In genomic region chr2:65040414-65041261, GRCh38 we compare ENCODE assay signal across 8 cellular contexts. TPM values are rescaled to one million over a fixed set of nuclear protein-coding genes. Genes with fewer than 3 reads are reported as not detected.
DNase-seq lines count a peak whose midpoint lies in the region; ATAC-seq and TF ChIP-seq lines count a peak whose summit lies in the region.

No MANE protein-coding gene starts in this region.

- ATAC-seq in GM21786 (IDR thresholded peaks at IDR 0.05; ENCODE audit: unreplicated experiment), result peak; percentile 80
- peak; percentile 95 to 98 for ATAC-seq in upper lobe of left lung (ENCODE audit: low FRiP score in 2 of 2)

- TF ChIP-seq POLR2A in upper lobe of left lung (IDR thresholded peaks at IDR 0.05), result no peak

- peak; percentile 90 for DNase-seq in DMS53 (lab: John Stamatoyannopoulos, UW)
- peak; percentile 86 for DNase-seq in NAMALWA (ENCODE audit: low spot score)
- no peak for DNase-seq in SK-N-MC (ENCODE audit: low read depth, low spot score)
- peak; percentile 87 for DNase-seq in activated naive CD4-positive, alpha-beta T cell treated with anti-CD3 and anti-CD28 coated beads, Interleukin-2, amount 10 ng/mL, durations not matched to agents 7 days and 5 days
- peak; percentile 76 for DNase-seq in glomerular visceral epithelial cell (ENCODE audit: extremely low spot score)
- peak; percentile 94 for DNase-seq in posterior vena cava (ENCODE audit: low spot score)
- DNase-seq in upper lobe of left lung, result peak in 1 of 2 donors; percentile 90

- 35 to 47% methylated on average over 9 to 13 of the region's 13 CpGs for WGBS in upper lobe of left lung, 2 donors

- peaks cover 11% of the 10 kb centered on the region for H3K9me3 Mint-ChIP-seq in activated naive CD4-positive, alpha-beta T cell treated with anti-CD3 and anti-CD28 coated beads, Interleukin-2, amount 10 ng/mL, durations not matched to agents 7 days and 5 days

- H3K4me1 ChIP-seq in upper lobe of left lung, result peaks cover 0 to 5% (median 2%) of the 10 kb centered on the region in 4 donors

- H3K36me3 ChIP-seq in SK-N-MC (ENCODE audit: insufficient read depth, low read length) (no peaks in the 10 kb centered on the region), upper lobe of left lung (no peaks in the 10 kb centered on the region)

- CTCF ChIA-PET in activated naive CD4-positive, alpha-beta T cell treated with anti-CD3 and anti-CD28 coated beads, Interleukin-2, amount 10 ng/mL, durations not matched to agents 7 days and 5 days (lab: Charles Lee), result interaction anchor here (0.6 to 3.7 kb wide), 11 partner anchors 9 to 134 kb away, joined by 3 to 35 read pairs (median 4); no protein-coding TSS in a partner anchor

- no peak overlapping the region for H3K27ac Mint-ChIP-seq in activated naive CD4-positive, alpha-beta T cell treated with anti-CD3 and anti-CD28 coated beads, Interleukin-2, amount 10 ng/mL, durations not matched to agents 7 days and 5 days

- peak overlapping the region; percentile 41; the same call in 1 of the 2 replicates for H3K4me3 ChIP-seq in SK-N-MC
- peak overlapping the region in 1 of 4 donors; percentile 29 for H3K4me3 ChIP-seq in upper lobe of left lung

- no peak overlapping the region for H3K4me3 Mint-ChIP-seq in activated naive CD4-positive, alpha-beta T cell treated with anti-CD3 and anti-CD28 coated beads, Interleukin-2, amount 10 ng/mL, durations not matched to agents 7 days and 5 days

- no peak overlapping the region for H3K9ac ChIP-seq in SK-N-MC (ENCODE audit: insufficient read length)

- H3K27ac ChIP-seq in SK-N-MC, result no peak overlapping the region
- no peak overlapping the region for H3K27ac ChIP-seq in upper lobe of left lung

- TF ChIP-seq EP300 in upper lobe of left lung (IDR thresholded peaks at IDR 0.05), result no peak

- no peaks in the 10 kb centered on the region for H3K27me3 ChIP-seq in upper lobe of left lung

- no peaks in the 10 kb centered on the region for H3K9me3 ChIP-seq in SK-N-MC (ENCODE audit: low read depth, low read length)
- H3K9me3 ChIP-seq in upper lobe of left lung, result no peaks in the 10 kb centered on the region

- H3K36me3 Mint-ChIP-seq in activated naive CD4-positive, alpha-beta T cell treated with anti-CD3 and anti-CD28 coated beads, Interleukin-2, amount 10 ng/mL, durations not matched to agents 7 days and 5 days, result peaks cover 13% of the 10 kb centered on the region

- peaks cover 3% of the 10 kb centered on the region for H3K27me3 Mint-ChIP-seq in activated naive CD4-positive, alpha-beta T cell treated with anti-CD3 and anti-CD28 coated beads, Interleukin-2, amount 10 ng/mL, durations not matched to agents 7 days and 5 days

- intact Hi-C loops in posterior vena cava (cut with DNase I), result loop anchor here in 1 of 2 donors (2.0 kb wide), 1 partner anchor 124 kb away; no protein-coding TSS in a partner anchor

- peak; percentile 90 to 99 (median 94) for TF ChIP-seq CTCF in upper lobe of left lung (IDR thresholded peaks at IDR 0.05)

- H3K4me1 Mint-ChIP-seq in activated naive CD4-positive, alpha-beta T cell treated with anti-CD3 and anti-CD28 coated beads, Interleukin-2, amount 10 ng/mL, durations not matched to agents 7 days and 5 days, result peaks cover 24% of the 10 kb centered on the region

RNA-seq across cellular contexts. Expression of gene CEP68, which starts 15.6 kb away (rescaled TPM):
- total RNA-seq in posterior vena cava (10 to 100 TPM; 16.2 to 20.3 TPM), upper lobe of left lung (10 to 100 TPM in 5 of 6 donors, 1 to 10 TPM in 1; 9.4 to 24.1 (median 13.3) TPM)

RNA-seq across cellular contexts. Expression of gene SLC1A4, which starts 51.4 kb away (rescaled TPM):
- total RNA-seq in posterior vena cava, result 10 to 100 TPM; 13.9 to 16.4 TPM
- 10 to 100 TPM in 3 of 6 donors, 1 to 10 TPM in 3; 5.2 to 15.2 (median 9.7) TPM for total RNA-seq in upper lobe of left lung
